9 cellular contexts compared by ENCODE assay signal in the genomic region with DNA sequence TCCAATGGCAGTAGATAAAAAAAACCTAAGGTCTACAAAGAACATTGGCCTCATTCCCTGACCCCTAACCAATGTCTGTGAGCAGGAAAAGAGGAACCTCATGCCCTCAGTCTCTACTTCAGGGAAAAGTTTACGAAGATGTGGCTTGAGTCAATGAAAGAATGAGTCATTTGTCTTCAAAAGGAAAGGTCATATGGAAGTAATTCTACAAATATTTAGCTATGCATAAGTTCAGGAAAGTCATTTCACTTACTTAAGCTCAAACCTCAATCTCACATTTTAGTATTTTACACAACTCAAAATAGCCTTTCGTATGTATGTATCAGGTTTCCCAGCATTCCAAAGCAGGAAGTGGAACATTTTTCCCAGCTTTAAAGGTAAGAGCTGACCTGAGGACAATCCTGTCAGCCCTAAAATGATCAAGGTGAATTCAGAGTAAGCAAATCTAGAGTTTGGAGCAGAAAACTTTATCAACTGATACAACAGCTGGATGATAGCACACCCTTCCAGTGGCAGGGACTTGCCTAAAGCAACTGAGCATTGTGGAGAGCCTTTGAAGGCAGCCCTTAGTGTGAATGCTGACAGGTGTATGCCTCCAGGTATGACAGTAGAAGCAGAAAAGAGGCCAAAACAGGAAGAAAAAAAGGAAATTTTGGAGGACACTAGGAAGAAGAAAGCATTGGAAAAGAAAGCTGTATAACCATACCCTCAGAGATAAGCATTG. TPM values are rescaled to one million over a fixed set of nuclear protein-coding genes. Genes with fewer than 3 reads are reported as not detected.
DNase-seq lines count a peak whose midpoint lies in the region; ATAC-seq and TF ChIP-seq lines count a peak whose summit lies in the region.
"Had no signal": no experiment of that assay in that cellular context is flagged by ENCODE, and none has a peak within 500 bp of the region (broad histone marks: within the 10 kb centered on the region; RNA-seq: fewer than 3 reads in every experiment).

No MANE protein-coding gene starts in this region.

- intact Hi-C loops in sciatic nerve (cut with DNase I) (no loop called here), posterior vena cava (cut with DNase I) (no loop called here)

- DNase-seq in NOMO-1 treated with DMSO at 0.1 percent for 48 hours (lab: John Stamatoyannopoulos, UW; ENCODE audit: unreplicated experiment) (peak; percentile 83), endothelial cell (ENCODE audit: low spot score) (no peak), sciatic nerve (ENCODE audit: low spot score) (no peak), COR-L47 (lab: John Stamatoyannopoulos, UW) (no peak), posterior vena cava (ENCODE audit: low spot score) (no peak), germinal center (ENCODE audit: low spot score) (no peak), NCI-H187 (lab: John Stamatoyannopoulos, UW) (no peak)
- DNase-seq: NCI-H524 treated with DMSO at 0.1 percent for 48 hours had no signal

- peak overlapping the region; percentile 16 for H3K27ac Mint-ChIP-seq in endothelial cell (ENCODE audit: unreplicated experiment)

- TF ChIP-seq CTCF in endothelial cell (IDR thresholded peaks at IDR 0.05; ENCODE audit: unreplicated experiment): no peak

- H3K27me3 Mint-ChIP-seq in endothelial cell (ENCODE audit: unreplicated experiment): peaks cover 1% of the 10 kb centered on the region

- peaks cover 16% of the 10 kb centered on the region for H3K36me3 Mint-ChIP-seq in endothelial cell (ENCODE audit: low read depth, unreplicated experiment)

- H3K4me1 Mint-ChIP-seq in endothelial cell (ENCODE audit: unreplicated experiment): peaks cover 26% of the 10 kb centered on the region

- H3K4me3 Mint-ChIP-seq in endothelial cell (ENCODE audit: unreplicated experiment): no peak overlapping the region

- ATAC-seq in GM18861 (IDR thresholded peaks at IDR 0.05; ENCODE audit: unreplicated experiment): peak; percentile 44
- peak; percentile 61 for ATAC-seq in sciatic nerve

- no peaks in the 10 kb centered on the region for H3K9me3 Mint-ChIP-seq in endothelial cell (ENCODE audit: unreplicated experiment)

RNA-seq across cellular contexts. Expression of gene ACKR4, which starts 53.9 kb away (rescaled TPM):
- not detected for total RNA-seq in endothelial cell (ENCODE audit: unreplicated experiment)
- total RNA-seq in sciatic nerve: 3.1 TPM
- total RNA-seq in posterior vena cava: 1 to 10 TPM; 5.8 to 7.6 TPM
